In genomic region chr4:140427104-140427918, GRCh38 we compare ENCODE assay signal across 1 cellular context.
TF ChIP-seq lines count a peak whose summit lies in the region.

Gene CLGN, minus strand, starts transcription at chr4:140427648. Its CDS starts 14,570 bp downstream, at chr4:140413078.

TF ChIP-seq in HepG2, 621 proteins besides CTCF, POLR2A, EP300 and RAD21 (continued from another document and continues in another):
- TF ChIP-seq, protein P1, sequence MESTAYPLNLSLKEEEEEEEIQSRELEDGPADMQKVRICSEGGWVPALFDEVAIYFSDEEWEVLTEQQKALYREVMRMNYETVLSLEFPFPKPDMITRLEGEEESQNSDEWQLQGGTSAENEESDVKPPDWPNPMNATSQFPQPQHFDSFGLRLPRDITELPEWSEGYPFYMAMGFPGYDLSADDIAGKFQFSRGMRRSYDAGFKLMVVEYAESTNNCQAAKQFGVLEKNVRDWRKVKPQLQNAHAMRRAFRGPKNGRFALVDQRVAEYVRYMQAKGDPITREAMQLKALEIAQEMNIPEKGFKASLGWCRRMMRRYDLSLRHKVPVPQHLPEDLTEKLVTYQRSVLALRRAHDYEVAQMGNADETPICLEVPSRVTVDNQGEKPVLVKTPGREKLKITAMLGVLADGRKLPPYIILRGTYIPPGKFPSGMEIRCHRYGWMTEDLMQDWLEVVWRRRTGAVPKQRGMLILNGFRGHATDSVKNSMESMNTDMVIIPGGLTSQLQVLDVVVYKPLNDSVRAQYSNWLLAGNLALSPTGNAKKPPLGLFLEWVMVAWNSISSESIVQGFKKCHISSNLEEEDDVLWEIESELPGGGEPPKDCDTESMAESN (CRISPR knock-in tag; conservative IDR thresholded peaks at IDR 0.05) = peak; percentile 75
- no peak for TF ChIP-seq NFYB (CRISPR knock-in tag; IDR thresholded peaks at IDR 0.05)
- no peak for TF ChIP-seq ZNF335 (CRISPR knock-in tag; IDR thresholded peaks at IDR 0.05)
- TF ChIP-seq RXRA (CRISPR knock-in tag; IDR thresholded peaks at IDR 0.05) = no peak
- no peak for TF ChIP-seq JUND (CRISPR knock-in tag; IDR thresholded peaks at IDR 0.05)
- TF ChIP-seq ZBTB43 (CRISPR knock-in tag; conservative IDR thresholded peaks at IDR 0.05) = peak; percentile 78
- TF ChIP-seq ZNF639 (CRISPR knock-in tag; conservative IDR thresholded peaks at IDR 0.05) = no peak
- no peak for TF ChIP-seq KDM4B (CRISPR knock-in tag; IDR thresholded peaks at IDR 0.05)
- no peak for TF ChIP-seq RCOR2 (CRISPR knock-in tag; IDR thresholded peaks at IDR 0.05)
- TF ChIP-seq ZKSCAN1 (IDR thresholded peaks at IDR 0.05; ENCODE audit: low read length) = no peak
- TF ChIP-seq, protein P2, sequence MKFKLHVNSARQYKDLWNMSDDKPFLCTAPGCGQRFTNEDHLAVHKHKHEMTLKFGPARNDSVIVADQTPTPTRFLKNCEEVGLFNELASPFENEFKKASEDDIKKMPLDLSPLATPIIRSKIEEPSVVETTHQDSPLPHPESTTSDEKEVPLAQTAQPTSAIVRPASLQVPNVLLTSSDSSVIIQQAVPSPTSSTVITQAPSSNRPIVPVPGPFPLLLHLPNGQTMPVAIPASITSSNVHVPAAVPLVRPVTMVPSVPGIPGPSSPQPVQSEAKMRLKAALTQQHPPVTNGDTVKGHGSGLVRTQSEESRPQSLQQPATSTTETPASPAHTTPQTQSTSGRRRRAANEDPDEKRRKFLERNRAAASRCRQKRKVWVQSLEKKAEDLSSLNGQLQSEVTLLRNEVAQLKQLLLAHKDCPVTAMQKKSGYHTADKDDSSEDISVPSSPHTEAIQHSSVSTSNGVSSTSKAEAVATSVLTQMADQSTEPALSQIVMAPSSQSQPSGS (CRISPR knock-in tag; IDR thresholded peaks at IDR 0.05) = no peak
- no peak for TF ChIP-seq CBX2 (IDR thresholded peaks at IDR 0.05; ENCODE audit: low read depth, low read length)
- peak; percentile 68; the same call in 1 of the 2 replicates for TF ChIP-seq CBX2 (CRISPR knock-in tag; IDR thresholded peaks at IDR 0.05; ENCODE audit: low read depth)
- peak; percentile 59; the same call in 1 of the 2 replicates for TF ChIP-seq ZNF350 (CRISPR knock-in tag; IDR thresholded peaks at IDR 0.05; ENCODE audit: borderline replicate concordance, low read depth)
- no peak for TF ChIP-seq FUBP1 (CRISPR knock-in tag; IDR thresholded peaks at IDR 0.05; ENCODE audit: borderline replicate concordance)
- no peak for TF ChIP-seq SYNCRIP (IDR thresholded peaks at IDR 0.05; ENCODE audit: insufficient read depth, low read depth, low read length)
- no peak for TF ChIP-seq JARID2 (CRISPR knock-in tag; IDR thresholded peaks at IDR 0.05; ENCODE audit: insufficient replicate concordance)
- TF ChIP-seq, protein P3, sequence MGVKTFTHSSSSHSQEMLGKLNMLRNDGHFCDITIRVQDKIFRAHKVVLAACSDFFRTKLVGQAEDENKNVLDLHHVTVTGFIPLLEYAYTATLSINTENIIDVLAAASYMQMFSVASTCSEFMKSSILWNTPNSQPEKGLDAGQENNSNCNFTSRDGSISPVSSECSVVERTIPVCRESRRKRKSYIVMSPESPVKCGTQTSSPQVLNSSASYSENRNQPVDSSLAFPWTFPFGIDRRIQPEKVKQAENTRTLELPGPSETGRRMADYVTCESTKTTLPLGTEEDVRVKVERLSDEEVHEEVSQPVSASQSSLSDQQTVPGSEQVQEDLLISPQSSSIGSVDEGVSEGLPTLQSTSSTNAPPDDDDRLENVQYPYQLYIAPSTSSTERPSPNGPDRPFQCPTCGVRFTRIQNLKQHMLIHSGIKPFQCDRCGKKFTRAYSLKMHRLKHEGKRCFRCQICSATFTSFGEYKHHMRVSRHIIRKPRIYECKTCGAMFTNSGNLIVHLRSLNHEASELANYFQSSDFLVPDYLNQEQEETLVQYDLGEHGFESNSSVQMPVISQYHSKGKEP (CRISPR knock-in tag; IDR thresholded peaks at IDR 0.05) = 0 out of 2 replicates have a peak, but pooled peaks have one; percentile 57
- TF ChIP-seq, protein P4, sequence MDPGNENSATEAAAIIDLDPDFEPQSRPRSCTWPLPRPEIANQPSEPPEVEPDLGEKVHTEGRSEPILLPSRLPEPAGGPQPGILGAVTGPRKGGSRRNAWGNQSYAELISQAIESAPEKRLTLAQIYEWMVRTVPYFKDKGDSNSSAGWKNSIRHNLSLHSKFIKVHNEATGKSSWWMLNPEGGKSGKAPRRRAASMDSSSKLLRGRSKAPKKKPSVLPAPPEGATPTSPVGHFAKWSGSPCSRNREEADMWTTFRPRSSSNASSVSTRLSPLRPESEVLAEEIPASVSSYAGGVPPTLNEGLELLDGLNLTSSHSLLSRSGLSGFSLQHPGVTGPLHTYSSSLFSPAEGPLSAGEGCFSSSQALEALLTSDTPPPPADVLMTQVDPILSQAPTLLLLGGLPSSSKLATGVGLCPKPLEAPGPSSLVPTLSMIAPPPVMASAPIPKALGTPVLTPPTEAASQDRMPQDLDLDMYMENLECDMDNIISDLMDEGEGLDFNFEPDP (CRISPR knock-in tag; conservative IDR thresholded peaks at IDR 0.05) = 0 out of 2 replicates have a peak, but pooled peaks have one; percentile 70
- TF ChIP-seq, protein P5, sequence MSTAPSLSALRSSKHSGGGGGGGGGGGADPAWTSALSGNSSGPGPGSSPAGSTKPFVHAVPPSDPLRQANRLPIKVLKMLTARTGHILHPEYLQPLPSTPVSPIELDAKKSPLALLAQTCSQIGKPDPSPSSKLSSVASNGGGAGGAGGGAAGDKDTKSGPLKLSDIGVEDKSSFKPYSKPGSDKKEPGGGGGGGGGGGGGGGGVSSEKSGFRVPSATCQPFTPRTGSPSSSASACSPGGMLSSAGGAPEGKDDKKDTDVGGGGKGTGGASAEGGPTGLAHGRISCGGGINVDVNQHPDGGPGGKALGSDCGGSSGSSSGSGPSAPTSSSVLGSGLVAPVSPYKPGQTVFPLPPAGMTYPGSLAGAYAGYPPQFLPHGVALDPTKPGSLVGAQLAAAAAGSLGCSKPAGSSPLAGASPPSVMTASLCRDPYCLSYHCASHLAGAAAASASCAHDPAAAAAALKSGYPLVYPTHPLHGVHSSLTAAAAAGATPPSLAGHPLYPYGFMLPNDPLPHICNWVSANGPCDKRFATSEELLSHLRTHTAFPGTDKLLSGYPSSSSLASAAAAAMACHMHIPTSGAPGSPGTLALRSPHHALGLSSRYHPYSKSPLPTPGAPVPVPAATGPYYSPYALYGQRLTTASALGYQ (CRISPR knock-in tag; IDR thresholded peaks at IDR 0.05) = 0 out of 2 replicates have a peak, but pooled peaks have one; percentile 54
- TF ChIP-seq GLMP (CRISPR knock-in tag; IDR thresholded peaks at IDR 0.05; ENCODE audit: borderline replicate concordance) = no peak
- no peak for TF ChIP-seq SOX5 (CRISPR knock-in tag; IDR thresholded peaks at IDR 0.05; ENCODE audit: borderline replicate concordance)
- TF ChIP-seq FOXA3 (CRISPR knock-in tag; IDR thresholded peaks at IDR 0.05) = no peak
- TF ChIP-seq FOXK1 (CRISPR knock-in tag; IDR thresholded peaks at IDR 0.05; ENCODE audit: borderline replicate concordance, low read depth) = no peak
- TF ChIP-seq ZNF460 (CRISPR knock-in tag; IDR thresholded peaks at IDR 0.05; ENCODE audit: borderline replicate concordance) = peak; percentile 46; the same call in 1 of the 2 replicates
- peak; percentile 59; the same call in 1 of the 2 replicates for TF ChIP-seq SNAI1 (CRISPR knock-in tag; IDR thresholded peaks at IDR 0.05; ENCODE audit: borderline replicate concordance)
- peak; percentile 86 for TF ChIP-seq HIVEP1 (CRISPR knock-in tag; IDR thresholded peaks at IDR 0.05)
- no peak for TF ChIP-seq MTA3 (CRISPR knock-in tag; IDR thresholded peaks at IDR 0.05)
- peak; percentile 74; the same call in 1 of the 2 replicates for TF ChIP-seq TEAD2 (CRISPR knock-in tag; IDR thresholded peaks at IDR 0.05)
- peak; percentile 68; the same call in 1 of the 2 replicates for TF ChIP-seq ZSCAN25 (CRISPR knock-in tag; IDR thresholded peaks at IDR 0.05)
- TF ChIP-seq ZC3H4 (CRISPR knock-in tag; IDR thresholded peaks at IDR 0.05; ENCODE audit: borderline replicate concordance) = no peak
- TF ChIP-seq ZNF337 (CRISPR knock-in tag; IDR thresholded peaks at IDR 0.05; ENCODE audit: borderline replicate concordance, low read depth) = no peak
- 0 out of 2 replicates have a peak, but pooled peaks have one; percentile 27 for TF ChIP-seq E2F5 (CRISPR knock-in tag; conservative IDR thresholded peaks at IDR 0.05)
- no peak for TF ChIP-seq SETDB1 (CRISPR knock-in tag; IDR thresholded peaks at IDR 0.05; ENCODE audit: borderline replicate concordance)
- no peak for TF ChIP-seq FIP1L1 (IDR thresholded peaks at IDR 0.05; ENCODE audit: borderline replicate concordance, insufficient read depth, low read depth, low read length)
- peak; percentile 39; the same call in 1 of the 2 replicates for TF ChIP-seq MEF2D (CRISPR knock-in tag; IDR thresholded peaks at IDR 0.05)
- TF ChIP-seq SSRP1 (CRISPR knock-in tag; IDR thresholded peaks at IDR 0.05) = peak; percentile 52; the same call in 1 of the 2 replicates
- TF ChIP-seq ZNF331 (CRISPR knock-in tag; IDR thresholded peaks at IDR 0.05) = peak; percentile 63; the same call in 1 of the 2 replicates
- TF ChIP-seq PPARG (CRISPR knock-in tag; conservative IDR thresholded peaks at IDR 0.05) = no peak
- TF ChIP-seq KDM2A (CRISPR knock-in tag; IDR thresholded peaks at IDR 0.05; ENCODE audit: borderline replicate concordance, low read depth) = peak; percentile 76
- TF ChIP-seq ZNF605 (CRISPR knock-in tag; IDR thresholded peaks at IDR 0.05) = peak; percentile 27; the same call in 1 of the 2 replicates
- TF ChIP-seq HNRNPL (IDR thresholded peaks at IDR 0.05; ENCODE audit: low read depth, low read length) = no peak
- TF ChIP-seq KLF16 (CRISPR knock-in tag; IDR thresholded peaks at IDR 0.05) = 0 out of 4 replicates have a peak, but pooled peaks of 1 of the 2 experiments have one; percentile 14
- TF ChIP-seq ZNF563 (CRISPR knock-in tag; IDR thresholded peaks at IDR 0.05) = peak; percentile 92
- TF ChIP-seq KLF12 (CRISPR knock-in tag; IDR thresholded peaks at IDR 0.05; ENCODE audit: borderline replicate concordance) = no peak
- TF ChIP-seq MAFF (IDR thresholded peaks at IDR 0.05; ENCODE audit: low read depth, low read length) = no peak
- TF ChIP-seq ZZZ3 (CRISPR knock-in tag; IDR thresholded peaks at IDR 0.05; ENCODE audit: borderline replicate concordance) = peak; percentile 58; the same call in 1 of the 2 replicates
- peak; percentile 61; the same call in 1 of the 2 replicates for TF ChIP-seq REL (CRISPR knock-in tag; conservative IDR thresholded peaks at IDR 0.05)
